Comparison of ENCODE assay signal across 22 cellular contexts in genomic region chr4:109510687-109511086, GRCh38.
"Had no signal": no experiment of that assay in that cellular context is flagged by ENCODE, and none has a peak within 500 bp of the region (broad histone marks: within the 10 kb centered on the region; RNA-seq: fewer than 3 reads in every experiment).

No MANE protein-coding gene starts in this region.

- H3K27me3 Mint-ChIP-seq: naive B cell; progenitor cell of endocrine pancreas; stimulated activated memory B cell treated with anti-CD40 and anti-IgM and Interleukin-4, amounts not matched to agents 10 μg/mL and 1 μg/mL and 100 μg/mL, for 72 hours; stimulated activated naive CD8-positive, alpha-beta T cell treated with anti-CD3 and anti-CD28 coated beads, Interleukin-15, Interleukin-2, amounts not matched to agents 100 ng/mL and 50 ng/mL, for 24 hours had no signal

- H3K4me3 Mint-ChIP-seq: naive B cell; nephron; stimulated activated memory B cell treated with anti-CD40 and anti-IgM and Interleukin-4, amounts not matched to agents 10 μg/mL and 1 μg/mL and 100 μg/mL, for 72 hours; stimulated activated naive CD8-positive, alpha-beta T cell treated with anti-CD3 and anti-CD28 coated beads, Interleukin-15, Interleukin-2, amounts not matched to agents 100 ng/mL and 50 ng/mL, for 24 hours had no signal

- H3K36me3 ChIP-seq: uterus had no signal

- ATAC-seq: gastroesophageal sphincter; left lung; lower lobe of right lung; pancreas; right cardiac atrium; stimulated activated memory B cell treated with anti-CD40 and anti-IgM and Interleukin-4, amounts not matched to agents 10 μg/mL and 1 μg/mL and 100 μg/mL, for 72 hours had no signal

- H3K4me3 ChIP-seq: esophagus muscularis mucosa, gastroesophageal sphincter, left lung, lower lobe of right lung, pancreas, tibial artery, upper lobe of left lung, uterus had no signal

- H3K4me1 Mint-ChIP-seq: naive B cell; nephron; stimulated activated memory B cell treated with anti-CD40 and anti-IgM and Interleukin-4, amounts not matched to agents 10 μg/mL and 1 μg/mL and 100 μg/mL, for 72 hours had no signal

- H3K9me3 Mint-ChIP-seq: naive B cell; nephron; stimulated activated memory B cell treated with anti-CD40 and anti-IgM and Interleukin-4, amounts not matched to agents 10 μg/mL and 1 μg/mL and 100 μg/mL, for 72 hours; stimulated activated naive CD8-positive, alpha-beta T cell treated with anti-CD3 and anti-CD28 coated beads, Interleukin-15, Interleukin-2, amounts not matched to agents 100 ng/mL and 50 ng/mL, for 24 hours had no signal

- H3K27ac Mint-ChIP-seq: nephron; progenitor cell of endocrine pancreas; stimulated activated memory B cell treated with anti-CD40 and anti-IgM and Interleukin-4, amounts not matched to agents 10 μg/mL and 1 μg/mL and 100 μg/mL, for 72 hours had no signal

- H3K4me1 ChIP-seq: esophagus muscularis mucosa, gastroesophageal sphincter, left lung, lower lobe of right lung, pancreas, tibial artery, upper lobe of left lung, uterus had no signal

- DNase-seq: effector memory CD4-positive, alpha-beta T cell; hippocampal formation; left lung; lower lobe of right lung; mesendoderm; naive B cell; occipital lobe; pancreas; right cardiac atrium; stimulated activated CD4-positive, alpha-beta T cell treated with anti-CD3 and anti-CD28 coated beads, Interleukin-15, amount 100 ng/mL, for 24 hours; stimulated activated CD4-positive, alpha-beta T cell treated with anti-CD3 and anti-CD28 coated beads, Interleukin-1b, Interleukin-23, amount 100 ng/mL, for 48 hours; stimulated activated CD4-positive, alpha-beta T cell treated with anti-CD3 and anti-CD28 coated beads, Interleukin-4, amount 100 ng/mL, for 24 hours; tibial artery; upper lobe of left lung; uterus had no signal

- H3K27me3 ChIP-seq: esophagus muscularis mucosa, gastroesophageal sphincter, left lung, pancreas, tibial artery, upper lobe of left lung, uterus had no signal

- H3K27ac ChIP-seq: epithelial cell of prostate, esophagus muscularis mucosa, gastroesophageal sphincter, left lung, lower lobe of right lung, pancreas, tibial artery, upper lobe of left lung, uterus had no signal

- H3K9me3 ChIP-seq: esophagus muscularis mucosa, gastroesophageal sphincter, left lung, lower lobe of right lung, pancreas, tibial artery, upper lobe of left lung, uterus had no signal
